In the genomic region with DNA sequence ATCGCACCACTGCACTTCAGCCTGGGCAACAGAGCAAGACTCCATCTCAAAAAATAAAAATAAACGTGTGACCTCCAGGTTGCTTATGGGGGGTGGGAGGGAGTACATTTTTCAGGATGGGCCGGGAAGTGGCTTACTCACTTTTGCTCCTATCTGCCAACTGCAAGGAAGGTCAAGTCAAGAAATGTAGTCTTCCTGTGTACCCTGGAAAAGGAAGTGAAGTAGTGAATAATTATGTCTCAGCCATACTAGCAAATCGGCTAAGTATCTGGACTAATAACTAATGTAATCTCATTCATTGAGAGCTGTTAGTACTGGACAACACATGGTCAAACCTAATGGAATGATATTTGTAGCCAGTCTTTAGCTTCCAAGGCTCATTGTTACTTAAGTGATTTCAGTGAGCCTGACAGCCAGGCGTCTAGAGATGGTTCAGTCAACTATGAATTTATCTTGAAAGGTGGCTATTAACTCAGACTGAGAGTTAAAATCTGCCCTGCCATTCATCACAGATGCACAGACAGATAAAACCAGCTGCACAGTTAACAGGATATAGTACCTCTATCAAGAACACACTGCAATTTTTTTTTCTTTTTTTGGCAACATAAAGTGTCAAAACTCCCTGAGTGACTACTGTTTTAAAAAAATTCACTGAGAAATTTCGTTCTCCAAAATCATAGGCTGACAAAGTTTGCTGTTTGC, we compare ENCODE assay signal across 32 cellular contexts. TPM values are rescaled to one million over a fixed set of nuclear protein-coding genes. Genes with fewer than 3 reads are reported as not detected.
DNase-seq lines count a peak whose midpoint lies in the region; ATAC-seq, FAIRE-seq and TF ChIP-seq lines count a peak whose summit lies in the region.
"Had no signal": no experiment of that assay in that cellular context is flagged by ENCODE, and none has a peak within 500 bp of the region (broad histone marks: within the 10 kb centered on the region; RNA-seq: fewer than 3 reads in every experiment).

No MANE protein-coding gene starts in this region.

- CTCF ChIA-PET in HepG2 (lab: Yijun Ruan, JAX; ENCODE audit: low intra/inter-chr PET ratio, low total read pairs) = no interaction called here

- no peaks in the 10 kb centered on the region for H3F3A ChIP-seq in neural cell (ENCODE audit: insufficient read depth, low read length, poor library complexity, severe bottlenecking)

- WGBS in HepG2 (ENCODE audit: low lambda C conversion rate) = 82% methylated on average over 6 of the region's 6 CpGs
- WGBS in right lobe of liver (ENCODE audit: insufficient coverage, low coverage, low lambda C conversion rate, missing lambda C conversion rate) = 63% methylated on average over 6 of the region's 6 CpGs

- peaks cover 16% of the 10 kb centered on the region for H3K4me1 ChIP-seq in HepG2 (ENCODE audit: insufficient read depth, low read length)
- H3K4me1 ChIP-seq in right lobe of liver = peaks cover 0 to 8% (median 3%) of the 10 kb centered on the region in 4 donors

- TF ChIP-seq POLR2A in HepG2 (IDR thresholded peaks at IDR 0.05; ENCODE audit: insufficient read depth in 1 of 2, low read depth in 2 of 2, low read length in 2 of 2) (no peak), right lobe of liver (IDR thresholded peaks at IDR 0.05) (no peak)

- no peaks in the 10 kb centered on the region for H3K9me3 ChIP-seq in HepG2 (ENCODE audit: low read length)
- no peaks in the 10 kb centered on the region for H3K9me3 ChIP-seq in right lobe of liver
- H3K9me3 ChIP-seq in neural cell (ENCODE audit: low read length) = no peaks in the 10 kb centered on the region
- H3K9me3 ChIP-seq: ascending aorta, BLaER1, right atrium auricular region, SK-N-SH, testis had no signal

- H3K4me2 ChIP-seq in HepG2 (ENCODE audit: low read depth, low read length) (no peak overlapping the region), neural cell (ENCODE audit: low read length) (no peak overlapping the region)
- H3K4me2 ChIP-seq: BLaER1, GM23338, KMS-11, PC-9, SK-N-SH had no signal

- peak overlapping the region; percentile 55 for H3K27ac Mint-ChIP-seq in activated T-helper 17 cell treated with anti-CD3 and anti-CD28 coated beads, Interleukin-2, amount 50 U/mL, for 72 hours
- H3K27ac Mint-ChIP-seq: activated naive CD8-positive, alpha-beta T cell treated with anti-CD3 and anti-CD28 coated beads, Interleukin-2, amount 10 ng/mL, durations not matched to agents 7 days and 5 days; GM23338; T-helper 1 cell treated with Interleukin-12 subunit alpha and Interleukin-12 subunit beta and Interleukin-4 antibody, amounts not matched to agents 30 μg/mL and 1 μg/mL, for 36 hours had no signal

- no peak overlapping the region for H3K9ac ChIP-seq in HepG2 (ENCODE audit: insufficient read depth, low read depth, low read length)
- H3K9ac ChIP-seq in neural cell (ENCODE audit: low read length) = no peak overlapping the region
- H3K9ac ChIP-seq: BLaER1, KMS-11, SK-N-SH had no signal

- peak overlapping the region; percentile 48 for H3K4me3 Mint-ChIP-seq in activated T-helper 17 cell treated with anti-CD3 and anti-CD28 coated beads, Interleukin-2, amount 50 U/mL, for 72 hours
- H3K4me3 Mint-ChIP-seq: activated naive CD8-positive, alpha-beta T cell treated with anti-CD3 and anti-CD28 coated beads, Interleukin-2, amount 10 ng/mL, durations not matched to agents 7 days and 5 days; GM23338; stimulated activated naive CD8-positive, alpha-beta T cell treated with anti-CD3 and anti-CD28 coated beads, Interleukin-15, Interleukin-2, amounts not matched to agents 100 ng/mL and 50 ng/mL, for 24 hours; T-helper 1 cell treated with Interleukin-12 subunit alpha and Interleukin-12 subunit beta and Interleukin-4 antibody, amounts not matched to agents 30 μg/mL and 1 μg/mL, for 36 hours had no signal

- no peaks in the 10 kb centered on the region for H3K9me2 ChIP-seq in neural cell (ENCODE audit: insufficient read depth, low read length)
- H3K9me2 ChIP-seq: SK-N-SH had no signal

- H4K20me1 ChIP-seq in HepG2 (ENCODE audit: insufficient read depth, low read length) = no peaks in the 10 kb centered on the region
- no peaks in the 10 kb centered on the region for H4K20me1 ChIP-seq in neural cell (ENCODE audit: insufficient read depth)
- H4K20me1 ChIP-seq: BLaER1 had no signal

- no peaks in the 10 kb centered on the region for H3K27me3 Mint-ChIP-seq in activated T-helper 17 cell treated with anti-CD3 and anti-CD28 coated beads, Interleukin-2, amount 50 U/mL, for 72 hours
- H3K27me3 Mint-ChIP-seq: activated naive CD8-positive, alpha-beta T cell treated with anti-CD3 and anti-CD28 coated beads, Interleukin-2, amount 10 ng/mL, durations not matched to agents 7 days and 5 days; stimulated activated naive CD8-positive, alpha-beta T cell treated with anti-CD3 and anti-CD28 coated beads, Interleukin-15, Interleukin-2, amounts not matched to agents 100 ng/mL and 50 ng/mL, for 24 hours had no signal

- peaks cover 20% of the 10 kb centered on the region for H3K4me1 Mint-ChIP-seq in activated T-helper 17 cell treated with anti-CD3 and anti-CD28 coated beads, Interleukin-2, amount 50 U/mL, for 72 hours

- H3K36me3 Mint-ChIP-seq in activated T-helper 17 cell treated with anti-CD3 and anti-CD28 coated beads, Interleukin-2, amount 50 U/mL, for 72 hours (ENCODE audit: low read depth) = peaks cover 14% of the 10 kb centered on the region

- BruUV-seq in HepG2 (replicated peaks; lab: Mats Ljungman, UMichigan) = no TSS peak

- in situ Hi-C loops in HepG2 (cut with HindIII; ENCODE audit: extremely low pct_ligation_motif_present, low pct_unique_long_range_greater_than_20kb) = no loop called here

- H3K27me3 ChIP-seq in HepG2 (ENCODE audit: control insufficient read depth in 1 of 2, insufficient read depth in 2 of 2, low read length in 2 of 2) = no peaks in the 10 kb centered on the region; a peak in 1 of 5 replicates
- H3K27me3 ChIP-seq in right lobe of liver = no peaks in the 10 kb centered on the region
- no peaks in the 10 kb centered on the region for H3K27me3 ChIP-seq in neural cell (ENCODE audit: insufficient read depth, low read depth, low read length)
- H3K27me3 ChIP-seq: ascending aorta, BLaER1, right atrium auricular region, testis had no signal

- TF ChIP-seq EP300 in HepG2 (IDR thresholded peaks at IDR 0.05; ENCODE audit: low read depth in 2 of 2, low read length in 2 of 2) (no peak), HepG2 (CRISPR knock-in tag; IDR thresholded peaks at IDR 0.05; ENCODE audit: borderline replicate concordance) (no peak), neural cell (conservative IDR thresholded peaks at IDR 0.05; ENCODE audit: poor library complexity, severe bottlenecking) (peak; percentile 63)

- no peak for ATAC-seq in HepG2
- no peak for ATAC-seq in right lobe of liver
- ATAC-seq in activated T-helper 17 cell treated with anti-CD3 and anti-CD28 coated beads, Interleukin-2, amount 50 U/mL, for 72 hours (replicated peaks) = peak; percentile 22
- no peak for ATAC-seq in GM19397 (IDR thresholded peaks at IDR 0.05; ENCODE audit: unreplicated experiment)
- ATAC-seq: GM23338, left lobe of liver, Right ventricle myocardium inferior had no signal

- TF ChIP-seq RAD21 in HepG2 (CRISPR knock-in tag; IDR thresholded peaks at IDR 0.05) = no peak
- no peak for TF ChIP-seq RAD21 in neural cell (conservative IDR thresholded peaks at IDR 0.05)

- no peaks in the 10 kb centered on the region for H3K9me3 Mint-ChIP-seq in activated T-helper 17 cell treated with anti-CD3 and anti-CD28 coated beads, Interleukin-2, amount 50 U/mL, for 72 hours
- H3K9me3 Mint-ChIP-seq: activated naive CD8-positive, alpha-beta T cell treated with anti-CD3 and anti-CD28 coated beads, Interleukin-2, amount 10 ng/mL, durations not matched to agents 7 days and 5 days; GM23338; stimulated activated naive CD8-positive, alpha-beta T cell treated with anti-CD3 and anti-CD28 coated beads, Interleukin-15, Interleukin-2, amounts not matched to agents 100 ng/mL and 50 ng/mL, for 24 hours; T-helper 1 cell treated with Interleukin-12 subunit alpha and Interleukin-12 subunit beta and Interleukin-4 antibody, amounts not matched to agents 30 μg/mL and 1 μg/mL, for 36 hours had no signal

- H3K36me3 ChIP-seq in HepG2 (replicated peaks in 1 of 2; ENCODE audit: control insufficient read depth in 1 of 2, insufficient read depth in 2 of 2, low read length in 2 of 2) (peaks cover 0 to 2% of the 10 kb centered on the region in 2 experiments; a peak in 1 of 5 replicates), right lobe of liver (peaks cover 0 to 6% (median 0%) of the 10 kb centered on the region in 4 donors), neural cell (ENCODE audit: insufficient read depth, low read length) (no peaks in the 10 kb centered on the region)

- H2AFZ ChIP-seq in HepG2 (ENCODE audit: low read length) (no peak overlapping the region), neural cell (ENCODE audit: low read depth, low read length) (no peak overlapping the region)
- H2AFZ ChIP-seq: GM23338, PC-9 had no signal

- no peak for FAIRE-seq in HepG2 (lab: Jason Lieb, UNC)
- FAIRE-seq: colon, HTR-8/SVneo had no signal

- H3K27ac ChIP-seq in HepG2 (ENCODE audit: extremely low read length, insufficient read depth, low read length) (no peak overlapping the region), right lobe of liver (no peak overlapping the region), neural cell (ENCODE audit: low read length) (no peak overlapping the region)
- H3K27ac ChIP-seq: ascending aorta, BLaER1, epithelial cell of prostate, KMS-11, PC-9, right atrium auricular region, testis had no signal

- H3K4me3 ChIP-seq in HepG2 (replicated peaks in 1 of 3; ENCODE audit: insufficient read depth in 1 of 3, low read depth in 2 of 3, low read length in 3 of 3) = no peak overlapping the region
- H3K4me3 ChIP-seq in right lobe of liver = no peak overlapping the region
- H3K4me3 ChIP-seq in neural cell (ENCODE audit: low read length) = no peak overlapping the region
- H3K4me3 ChIP-seq: ascending aorta, BLaER1, GM23338, PC-9, right atrium auricular region, testis had no signal

- POLR2A ChIA-PET in HepG2 (lab: Yijun Ruan, JAX) = no interaction called here

- no peak for DNase-seq in HepG2 (ENCODE audit: low spot score)
- DNase-seq in right lobe of liver = no peak
- peak; percentile 86 for DNase-seq in NCI-H2227 (lab: John Stamatoyannopoulos, UW; ENCODE audit: unreplicated experiment)
- DNase-seq in EL = no peak
- DNase-seq in foreskin melanocyte = no peak
- DNase-seq: activated CD4-positive, alpha-beta T cell treated with anti-CD3 and anti-CD28 coated beads for 4 hours; activated naive CD8-positive, alpha-beta T cell treated with anti-CD3 and anti-CD28 coated beads, Interleukin-2, amount 10 ng/mL, durations not matched to agents 7 days and 5 days; DND-41; effector CD4-positive, alpha-beta T cell; NCI-H1417 treated with DMSO at 0.1 percent for 48 hours; NCI-H2029 treated with DMSO at 0.1 percent for 48 hours; NCI-H526; PC-9; posterior cingulate gyrus; SK-N-SH; stimulated activated CD4-positive, alpha-beta T cell treated with anti-CD3 and anti-CD28 coated beads, Interleukin-1b, Interleukin-23, amount 100 ng/mL, for 48 hours; testis had no signal

- TF ChIP-seq CTCF in HepG2 (CRISPR knock-in tag; IDR thresholded peaks at IDR 0.05) = no peak
- no peak for TF ChIP-seq CTCF in right lobe of liver (IDR thresholded peaks at IDR 0.05)
- TF ChIP-seq CTCF in neural cell (IDR thresholded peaks at IDR 0.05; ENCODE audit: poor library complexity, severe bottlenecking) = no peak

- H3K79me2 ChIP-seq in HepG2 (ENCODE audit: insufficient read depth, low read length) (peaks cover 10% of the 10 kb centered on the region), neural cell (replicated peaks; ENCODE audit: insufficient read depth, low read length) (no peaks in the 10 kb centered on the region)

- intact Hi-C loops in HepG2 (cut with micrococcal nuclease; ENCODE audit: unreplicated experiment) = no loop called here
- intact Hi-C loops in right lobe of liver (cut with DNase I) = no loop called here

RNA-seq across cellular contexts. Expression of gene TACO1, which starts 3.7 kb away (rescaled TPM):
- total RNA-seq in HepG2 (2016; rRNA removed; fragmentation: Illumina TruSeq; extraction: Trizol) (53.6 and 57.6 TPM in 2 replicates), right lobe of liver (10 to 100 TPM; 30.6 to 46.7 (median 35.5) TPM)
- 17.7 and 19.3 TPM in 2 replicates for total RNA-seq in HepG2 (2016; cell fraction: cytosol; rRNA removed; fragmentation: Illumina TruSeq; extraction: Trizol; ENCODE audit: low read depth)
- total RNA-seq in HepG2 (2016; cell fraction: insoluble cytoplasmic fraction; rRNA removed; fragmentation: Illumina TruSeq; extraction: Trizol) = 52.7 and 55.4 TPM in 2 replicates
- 30.0 and 35.3 TPM in 2 replicates for total RNA-seq in HepG2 (2016; cell fraction: membrane; rRNA removed; fragmentation: Illumina TruSeq; extraction: Trizol)
- total RNA-seq in HepG2 (2016; cell fraction: nucleus; rRNA removed; fragmentation: Illumina TruSeq; extraction: Trizol) = 24.0 and 25.8 TPM in 2 replicates
- polyA plus RNA-seq in HepG2 (2011; rRNA removed) (33.3 and 34.7 TPM in 2 replicates), neural cell (15.8 and 16.2 TPM in 2 replicates)
- 30.0 and 33.8 TPM in 2 replicates for polyA plus RNA-seq in HepG2 (2011; cell fraction: cytosol; rRNA removed)
- polyA plus RNA-seq in HepG2 (2011; cell fraction: nucleus; rRNA removed) = 19.5 and 24.4 TPM in 2 replicates
- 32.7 and 34.2 TPM in 2 replicates for polyA plus RNA-seq in HepG2 (2012)
- 18.0 and 21.7 TPM in 2 replicates for polyA plus RNA-seq in HepG2 (2016; cell fraction: cytosol; fragmentation: Illumina TruSeq; extraction: Trizol; ENCODE audit: low read depth)
- 63.2 and 67.2 TPM in 2 replicates for polyA plus RNA-seq in HepG2 (2016; cell fraction: insoluble cytoplasmic fraction; fragmentation: Illumina TruSeq; extraction: Trizol; ENCODE audit: low read depth)
- polyA plus RNA-seq in HepG2 (2016; cell fraction: membrane; fragmentation: Illumina TruSeq; extraction: Trizol; ENCODE audit: low read depth) = 24.8 and 29.6 TPM in 2 replicates
- 40.5 and 41.7 TPM in 2 replicates for polyA plus RNA-seq in HepG2 (2016; cell fraction: nucleus; fragmentation: Illumina TruSeq; extraction: Trizol; ENCODE audit: insufficient read depth, low read depth)
- polyA minus RNA-seq in HepG2 (2011; rRNA and poly(A)+ RNA removed; ENCODE audit: low replicate concordance) = 30.2 and 32.4 TPM in 2 replicates
- 18.8 and 19.7 TPM in 2 replicates for polyA minus RNA-seq in HepG2 (2011; cell fraction: cytosol; rRNA and poly(A)+ RNA removed)
- polyA minus RNA-seq in HepG2 (2011; cell fraction: nucleus; rRNA and poly(A)+ RNA removed) = 10.7 and 11.7 TPM in 2 replicates
- 10 to 100 TPM; 12.5 to 27.8 TPM for total RNA-seq in activated T-helper 17 cell treated with anti-CD3 and anti-CD28 coated beads, Interleukin-2, amount 50 U/mL, for 72 hours
- 12.5 and 16.1 TPM in 2 replicates for polyA minus RNA-seq in neural cell

RNA-seq across cellular contexts. Expression of gene MAP3K3, which starts 25.2 kb away (rescaled TPM):
- total RNA-seq in HepG2 (2016; rRNA removed; fragmentation: Illumina TruSeq; extraction: Trizol) = 15.9 and 21.8 TPM in 2 replicates
- total RNA-seq in HepG2 (2016; cell fraction: cytosol; rRNA removed; fragmentation: Illumina TruSeq; extraction: Trizol; ENCODE audit: low read depth) = 5.8 and 7.6 TPM in 2 replicates
- 13.8 and 21.1 TPM in 2 replicates for total RNA-seq in HepG2 (2016; cell fraction: insoluble cytoplasmic fraction; rRNA removed; fragmentation: Illumina TruSeq; extraction: Trizol)
- total RNA-seq in HepG2 (2016; cell fraction: membrane; rRNA removed; fragmentation: Illumina TruSeq; extraction: Trizol) = 20.5 TPM in 2 replicates
- 20.6 and 23.3 TPM in 2 replicates for total RNA-seq in HepG2 (2016; cell fraction: nucleus; rRNA removed; fragmentation: Illumina TruSeq; extraction: Trizol)
- polyA plus RNA-seq in HepG2 (2011; rRNA removed) = 17.7 and 21.7 TPM in 2 replicates
- polyA plus RNA-seq in HepG2 (2011; cell fraction: cytosol; rRNA removed) = 15.0 and 15.2 TPM in 2 replicates
- 38.1 and 41.6 TPM in 2 replicates for polyA plus RNA-seq in HepG2 (2011; cell fraction: nucleus; rRNA removed)
- 18.1 and 21.8 TPM in 2 replicates for polyA plus RNA-seq in HepG2 (2012)
- 3.4 and 4.0 TPM in 2 replicates for polyA plus RNA-seq in HepG2 (2016; cell fraction: cytosol; fragmentation: Illumina TruSeq; extraction: Trizol; ENCODE audit: low read depth)
- 9.6 and 14.2 TPM in 2 replicates for polyA plus RNA-seq in HepG2 (2016; cell fraction: insoluble cytoplasmic fraction; fragmentation: Illumina TruSeq; extraction: Trizol; ENCODE audit: low read depth)
- polyA plus RNA-seq in HepG2 (2016; cell fraction: membrane; fragmentation: Illumina TruSeq; extraction: Trizol; ENCODE audit: low read depth) = 12.0 and 12.9 TPM in 2 replicates
- polyA plus RNA-seq in HepG2 (2016; cell fraction: nucleus; fragmentation: Illumina TruSeq; extraction: Trizol; ENCODE audit: insufficient read depth, low read depth) = 39.2 and 42.5 TPM in 2 replicates
- polyA minus RNA-seq in HepG2 (2011; rRNA and poly(A)+ RNA removed; ENCODE audit: low replicate concordance) = 26.0 and 28.8 TPM in 2 replicates
- polyA minus RNA-seq in HepG2 (2011; cell fraction: cytosol; rRNA and poly(A)+ RNA removed) = 9.8 and 12.7 TPM in 2 replicates
- 39.9 and 44.1 TPM in 2 replicates for polyA minus RNA-seq in HepG2 (2011; cell fraction: nucleus; rRNA and poly(A)+ RNA removed)
- 10 to 100 TPM; 10.6 to 15.8 (median 13.0) TPM for total RNA-seq in right lobe of liver
- total RNA-seq in activated T-helper 17 cell treated with anti-CD3 and anti-CD28 coated beads, Interleukin-2, amount 50 U/mL, for 72 hours = 10 to 100 TPM; 30.8 to 38.7 TPM
- 16.6 and 24.5 TPM in 2 replicates for polyA plus RNA-seq in neural cell
- polyA minus RNA-seq in neural cell = 32.2 and 41.4 TPM in 2 replicates

RNA-seq across cellular contexts. Expression of gene DCAF7, which starts 46.7 kb away (rescaled TPM):
- total RNA-seq in HepG2 (2016; rRNA removed; fragmentation: Illumina TruSeq; extraction: Trizol) = 55.2 and 77.5 TPM in 2 replicates
- 10.3 and 11.9 TPM in 2 replicates for total RNA-seq in HepG2 (2016; cell fraction: cytosol; rRNA removed; fragmentation: Illumina TruSeq; extraction: Trizol; ENCODE audit: low read depth)
- total RNA-seq in HepG2 (2016; cell fraction: insoluble cytoplasmic fraction; rRNA removed; fragmentation: Illumina TruSeq; extraction: Trizol) = 58.9 and 68.6 TPM in 2 replicates
- total RNA-seq in HepG2 (2016; cell fraction: membrane; rRNA removed; fragmentation: Illumina TruSeq; extraction: Trizol) = 23.2 and 25.5 TPM in 2 replicates
- total RNA-seq in HepG2 (2016; cell fraction: nucleus; rRNA removed; fragmentation: Illumina TruSeq; extraction: Trizol) = 33.1 and 38.3 TPM in 2 replicates
- polyA plus RNA-seq in HepG2 (2011; rRNA removed) = 73.4 and 77.0 TPM in 2 replicates
- 62.7 and 66.5 TPM in 2 replicates for polyA plus RNA-seq in HepG2 (2011; cell fraction: cytosol; rRNA removed)
- polyA plus RNA-seq in HepG2 (2011; cell fraction: nucleus; rRNA removed) = 61.2 and 63.3 TPM in 2 replicates
- polyA plus RNA-seq in HepG2 (2012) = 84.0 and 84.1 TPM in 2 replicates
- polyA plus RNA-seq in HepG2 (2016; cell fraction: cytosol; fragmentation: Illumina TruSeq; extraction: Trizol; ENCODE audit: low read depth) = 12.2 and 14.0 TPM in 2 replicates
- 61.4 and 80.4 TPM in 2 replicates for polyA plus RNA-seq in HepG2 (2016; cell fraction: insoluble cytoplasmic fraction; fragmentation: Illumina TruSeq; extraction: Trizol; ENCODE audit: low read depth)
- 15.8 and 16.0 TPM in 2 replicates for polyA plus RNA-seq in HepG2 (2016; cell fraction: membrane; fragmentation: Illumina TruSeq; extraction: Trizol; ENCODE audit: low read depth)
- polyA plus RNA-seq in HepG2 (2016; cell fraction: nucleus; fragmentation: Illumina TruSeq; extraction: Trizol; ENCODE audit: insufficient read depth, low read depth) = 37.9 and 40.9 TPM in 2 replicates
- polyA minus RNA-seq in HepG2 (2011; rRNA and poly(A)+ RNA removed; ENCODE audit: low replicate concordance) = 107 and 220 TPM in 2 replicates
- 41.2 and 49.1 TPM in 2 replicates for polyA minus RNA-seq in HepG2 (2011; cell fraction: cytosol; rRNA and poly(A)+ RNA removed)
- 35.0 and 40.7 TPM in 2 replicates for polyA minus RNA-seq in HepG2 (2011; cell fraction: nucleus; rRNA and poly(A)+ RNA removed)
- total RNA-seq in right lobe of liver = 10 to 100 TPM; 14.9 to 31.0 (median 26.7) TPM
- 100 to 1,000 TPM; 108 to 115 TPM for total RNA-seq in activated T-helper 17 cell treated with anti-CD3 and anti-CD28 coated beads, Interleukin-2, amount 50 U/mL, for 72 hours
- 35.3 and 38.3 TPM in 2 replicates for polyA plus RNA-seq in neural cell
- 62.1 and 77.1 TPM in 2 replicates for polyA minus RNA-seq in neural cell
